Comparison of ENCODE assay signal across 8 cellular contexts in the genomic region with DNA sequence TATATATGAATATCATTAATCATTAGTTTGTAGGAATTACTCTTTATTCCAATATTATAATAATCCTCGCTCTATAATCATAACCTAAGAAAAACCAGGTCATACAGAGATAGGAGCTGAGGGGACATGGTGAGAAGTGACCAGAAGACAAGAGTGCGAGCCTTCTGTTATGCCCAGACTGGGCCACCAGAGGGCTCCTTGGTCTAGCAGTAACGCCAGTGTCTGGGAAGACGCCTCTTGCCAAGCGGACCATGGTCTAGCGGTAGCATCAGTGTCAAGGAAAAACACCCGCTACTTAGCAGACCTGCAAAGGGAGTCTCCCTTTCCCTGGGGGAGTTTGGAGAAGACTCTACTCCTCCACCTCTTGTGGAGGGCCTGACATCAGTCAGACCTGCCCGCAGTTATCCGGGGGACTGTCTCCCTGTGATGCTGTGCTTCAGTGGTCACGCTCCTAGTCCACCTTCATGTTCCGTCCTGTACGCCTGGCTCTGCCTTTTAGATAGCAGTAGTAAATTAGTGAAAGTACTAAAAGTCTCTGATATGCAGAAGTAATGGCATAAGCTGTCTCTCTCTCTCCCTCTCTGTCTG. TPM values are rescaled to one million over a fixed set of nuclear protein-coding genes. Genes with fewer than 3 reads are reported as not detected.
DNase-seq lines count a peak whose midpoint lies in the region; TF ChIP-seq lines count a peak whose summit lies in the region.
"Not testable (repeated sequence)": the region's sequence is repeated elsewhere in the genome, so short reads cannot be mapped to it uniquely, and the experiment has no call there.

No MANE protein-coding gene starts in this region.

- not testable (repeated sequence) for H3K4me3 ChIP-seq in BE2C (ENCODE audit: low read depth, low read length); GM23248; ascending aorta

- TF ChIP-seq CTCF in BE2C (IDR thresholded peaks at IDR 0.05; ENCODE audit: low read depth, low read length) (peak; percentile 72), VCaP (conservative IDR thresholded peaks at IDR 0.05) (peak; percentile 66), ascending aorta (IDR thresholded peaks at IDR 0.05) (peak in 2 of 3 experiments; percentile 44 to 48)

- WGBS in GM23248 (ENCODE audit: low coverage in 1 of 2, low lambda C conversion rate in 2 of 2, missing lambda C conversion rate in 2 of 2), 2 experiments: 77 to 82% methylated on average over 12 of the region's 12 CpGs

- H3K36me3 ChIP-seq in BE2C: peaks cover 47% of the 10 kb centered on the region
- not testable (repeated sequence) for H3K36me3 ChIP-seq in GM23248 (ENCODE audit: low read depth)
- peaks cover 41 to 45% of the 10 kb centered on the region in 2 donors for H3K36me3 ChIP-seq in ascending aorta

- intact Hi-C loops in ascending aorta (cut with DNase I): not testable (repeated sequence)

- not testable (repeated sequence) for H2AFZ ChIP-seq in GM23248

- not testable (repeated sequence) for H3K9me2 ChIP-seq in GM23248 (ENCODE audit: insufficient read depth)

- DNase-seq in BE2C (peak; percentile 82), GM23248 (peak; percentile 61), NCI-H2196 (lab: John Stamatoyannopoulos, UW; ENCODE audit: unreplicated experiment) (peak; percentile 33), fibroblast of the conjunctiva (ENCODE audit: low read depth) (peak; percentile 23), midbrain (lab: John Stamatoyannopoulos, UW) (peak; percentile 37)
- not testable (repeated sequence) for DNase-seq in ascending aorta (ENCODE audit: low spot score in 2 of 2)
- peak; percentile 24 to 34 for DNase-seq in stimulated activated CD4-positive, alpha-beta T cell treated with anti-CD3 and anti-CD28 coated beads, Interleukin-4, amount 100 ng/mL, for 4 hours

- not testable (repeated sequence) for H3K9ac ChIP-seq in GM23248

- not testable (repeated sequence) for H3K4me2 ChIP-seq in GM23248 (ENCODE audit: unreplicated experiment)

- H3F3A ChIP-seq in GM23248 (ENCODE audit: insufficient read depth): not testable (repeated sequence)

- H3K9me3 ChIP-seq in BE2C; GM23248 (ENCODE audit: low read depth); ascending aorta: not testable (repeated sequence)

- in situ Hi-C loops in GM23248 (cut with MboI): loop anchor here (10.0 to 25.0 kb wide), 2 partner anchors 104 to 446 kb away; partner anchors contain the start of gene SLC2A6

- H3K79me2 ChIP-seq in GM23248 (ENCODE audit: insufficient read depth): peaks cover 55% of the 10 kb centered on the region

- not testable (repeated sequence) for H3K4me1 ChIP-seq in BE2C; GM23248 (ENCODE audit: insufficient read depth); ascending aorta

- H4K20me1 ChIP-seq in GM23248 (ENCODE audit: insufficient read depth): not testable (repeated sequence)

- not testable (repeated sequence) for H3K27me3 ChIP-seq in BE2C; GM23248 (replicated peaks; ENCODE audit: insufficient read depth); ascending aorta

- H3K27ac ChIP-seq in GM23248, VCaP, ascending aorta: not testable (repeated sequence)

RNA-seq across cellular contexts. Expression of gene GTF3C5, which starts 10.2 kb away (rescaled TPM):
- 145 TPM for polyA plus RNA-seq in BE2C (2012; ENCODE audit: insufficient read depth, insufficient read length, low read depth)
- 33.6 and 40.1 TPM in 2 replicates for total RNA-seq in GM23248 (2014; rRNA removed; shearing (Covaris generic))
- 33.5 and 34.4 TPM in 2 replicates for polyA plus RNA-seq in GM23248 (2016; fragmentation: Nextera tagmentation; extraction: Ambion mirVana)
- total RNA-seq in ascending aorta: 25.9 TPM

RNA-seq across cellular contexts. Expression of gene CEL, which starts 20.8 kb away (rescaled TPM):
- 5.6 TPM for polyA plus RNA-seq in BE2C (2012; ENCODE audit: insufficient read depth, insufficient read length, low read depth)
- 0.22 TPM in 1 of 2 replicates, not detected in the other for total RNA-seq in GM23248 (2014; rRNA removed; shearing (Covaris generic))
- polyA plus RNA-seq in GM23248 (2016; fragmentation: Nextera tagmentation; extraction: Ambion mirVana): 0.13 TPM in 1 of 2 replicates, not detected in the other
- not detected for total RNA-seq in ascending aorta
